24 cellular contexts compared by ENCODE assay signal in the genomic region with DNA sequence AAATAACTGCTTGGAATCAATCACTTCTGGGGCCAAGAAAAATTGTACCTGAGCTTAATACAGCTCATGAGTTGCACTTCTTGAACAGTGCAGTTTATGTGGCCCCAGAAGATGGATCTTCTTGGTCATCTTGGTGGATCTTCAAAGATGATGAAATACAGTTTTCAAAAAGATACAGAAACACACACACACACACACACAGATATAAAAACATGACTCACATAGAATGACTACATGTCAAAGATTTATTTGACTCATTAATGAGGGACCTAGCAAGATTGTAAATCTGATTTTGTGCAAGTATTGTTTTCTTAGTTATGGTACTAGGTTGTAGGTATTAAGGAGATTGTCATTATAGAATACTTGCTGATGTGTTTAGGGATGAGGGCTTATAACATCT. TPM values are rescaled to one million over a fixed set of nuclear protein-coding genes. Genes with fewer than 3 reads are reported as not detected.
DNase-seq lines count a peak whose midpoint lies in the region; ATAC-seq, FAIRE-seq and TF ChIP-seq lines count a peak whose summit lies in the region.
"Had no signal": no experiment of that assay in that cellular context is flagged by ENCODE, and none has a peak within 500 bp of the region (broad histone marks: within the 10 kb centered on the region; RNA-seq: fewer than 3 reads in every experiment).

No MANE protein-coding gene starts in this region.

- CTCF ChIA-PET in A549 (lab: Yijun Ruan, JAX) (no interaction called here), BJ (lab: Yijun Ruan, JAX) (no interaction called here), PC-3 (lab: Charles Lee) (no interaction called here), endothelial cell of umbilical vein (lab: Charles Lee) (no interaction called here)

- dilution Hi-C loops in endothelial cell of umbilical vein (cut with MboI; ENCODE audit: extremely low pct_ligation_motif_present, low sequenced_read_pairs): no loop called here

- FAIRE-seq in A549 (lab: Jason Lieb, UNC): no peak
- FAIRE-seq in endothelial cell of umbilical vein (lab: Jason Lieb, UNC): no peak
- no peak for FAIRE-seq in small intestine (lab: Jason Lieb, UNC)
- FAIRE-seq: D721Med, G401.6, GM12891, keratinocyte, urothelium cell line had no signal

- H3K9me2 ChIP-seq in PC-3 (replicated peaks; ENCODE audit: low read length): no peaks in the 10 kb centered on the region
- H3K9me2 ChIP-seq: SK-N-SH had no signal

- no peak overlapping the region for H3K4me2 ChIP-seq in A549
- no peak overlapping the region for H3K4me2 ChIP-seq in PC-3 (ENCODE audit: low read length)
- no peak overlapping the region for H3K4me2 ChIP-seq in endothelial cell of umbilical vein (ENCODE audit: insufficient read depth, low read length)
- H3K4me2 ChIP-seq: SK-N-SH had no signal

- no peaks in the 10 kb centered on the region for H3K9me1 ChIP-seq in endothelial cell of umbilical vein (replicated peaks; ENCODE audit: control insufficient read depth, extremely low read depth, insufficient read depth, low read length)

- no peak for TF ChIP-seq RAD21 in A549 (conservative IDR thresholded peaks at IDR 0.05 in 1 of 2, IDR thresholded peaks at IDR 0.05 in 1 of 2)

- H4K20me1 ChIP-seq in PC-3 (ENCODE audit: low read length) (0 out of 2 replicates have a peak, but pooled peaks cover 6% of the 10 kb centered on the region), endothelial cell of umbilical vein (replicated peaks; ENCODE audit: control insufficient read depth, extremely low read depth, insufficient read depth, low read length) (no peaks in the 10 kb centered on the region)

- BruUV-seq in PC-3 (replicated peaks; lab: Mats Ljungman, UMichigan) (no TSS peak), endothelial cell of umbilical vein (replicated peaks; lab: Mats Ljungman, UMichigan) (no TSS peak)

- ATAC-seq in A549 (0 out of 6 replicates have a peak, but pooled peaks of 1 of the 2 experiments have one; percentile 39), PC-3 (peak; percentile 71), upper lobe of left lung (ENCODE audit: low FRiP score in 2 of 2) (no peak)
- ATAC-seq: HCT116; naive thymus-derived CD8-positive, alpha-beta T cell had no signal

- TF ChIP-seq EP300 in A549 (IDR thresholded peaks at IDR 0.05) (no peak), upper lobe of left lung (IDR thresholded peaks at IDR 0.05) (no peak)

- H3F3A ChIP-seq in PC-3 (ENCODE audit: low read length, unreplicated experiment): no peaks in the 10 kb centered on the region

- TF ChIP-seq POLR2A in A549 (IDR thresholded peaks at IDR 0.05; ENCODE audit: low read length) (no peak), endothelial cell of umbilical vein (IDR thresholded peaks at IDR 0.05; ENCODE audit: low read depth, low read length) (no peak), upper lobe of left lung (IDR thresholded peaks at IDR 0.05) (no peak)

- POLR2A ChIA-PET in A549 (lab: Yijun Ruan, JAX) (no interaction called here), BJ (lab: Charles Lee) (no interaction called here), PC-3 (lab: Charles Lee; ENCODE audit: unreplicated experiment) (no interaction called here), endothelial cell of umbilical vein (lab: Charles Lee) (no interaction called here)

- intact Hi-C loops in PC-3 (cut with micrococcal nuclease): no loop called here
- intact Hi-C loops in endothelial cell of umbilical vein (cut with micrococcal nuclease): no loop called here

- H3K27ac ChIP-seq in A549: no peak overlapping the region
- H3K27ac ChIP-seq in PC-3 (ENCODE audit: low read length): no peak overlapping the region
- no peak overlapping the region for H3K27ac ChIP-seq in endothelial cell of umbilical vein (ENCODE audit: insufficient read depth, low read depth, low read length)
- no peak overlapping the region for H3K27ac ChIP-seq in upper lobe of left lung
- H3K27ac ChIP-seq in small intestine (ENCODE audit: low read depth in 1 of 2, low read length in 1 of 2): no peak overlapping the region
- H3K27ac ChIP-seq: parathyroid adenoma, Peyer's patch had no signal

- H3K9me3 ChIP-seq in A549 (no peaks in the 10 kb centered on the region), PC-3 (ENCODE audit: low read length) (no peaks in the 10 kb centered on the region), endothelial cell of umbilical vein (replicated peaks; ENCODE audit: control insufficient read depth, insufficient read depth, low read length) (no peaks in the 10 kb centered on the region), upper lobe of left lung (no peaks in the 10 kb centered on the region), small intestine (ENCODE audit: control insufficient read depth, low read depth) (no peaks in the 10 kb centered on the region)
- H3K9me3 ChIP-seq: BE2C, Peyer's patch, SK-N-SH had no signal

- no peak for DNase-seq in A549 (ENCODE audit: low read depth in 1 of 2, low spot score in 1 of 2)
- DNase-seq in BJ (ENCODE audit: low read depth): peak; percentile 14
- peak; percentile 60 for DNase-seq in PC-3
- no peak for DNase-seq in endothelial cell of umbilical vein (ENCODE audit: low read depth, low spot score)
- DNase-seq in upper lobe of left lung: no peak
- no peak for DNase-seq in ecto neural progenitor cell (ENCODE audit: low spot score)
- DNase-seq in small intestine: no peak
- DNase-seq: activated CD8-positive, alpha-beta memory T cell treated with anti-CD3 and anti-CD28 coated beads, Interleukin-2, amount 50 U/mL, for 4 hours; BE2C; effector memory CD4-positive, alpha-beta T cell; hippocampal formation; Kasumi-1; naive thymus-derived CD8-positive, alpha-beta T cell; NCI-H1417; Peyer's patch; SK-N-SH; stimulated activated CD4-positive, alpha-beta T cell treated with anti-CD3 and anti-CD28 coated beads, Interleukin-2, amount 100 ng/mL, for 24 hours had no signal

- H3K9ac ChIP-seq in PC-3 (ENCODE audit: low read length) (no peak overlapping the region), endothelial cell of umbilical vein (replicated peaks; ENCODE audit: extremely low read depth, insufficient read depth, low read length) (no peak overlapping the region)
- H3K9ac ChIP-seq: parathyroid adenoma, SK-N-SH had no signal

- no peak for TF ChIP-seq CTCF in A549 (IDR thresholded peaks at IDR 0.05)
- TF ChIP-seq CTCF in BJ (IDR thresholded peaks at IDR 0.05; ENCODE audit: insufficient read depth, low read depth, low read length): no peak
- TF ChIP-seq CTCF in PC-3 (conservative IDR thresholded peaks at IDR 0.05; ENCODE audit: low read depth, low read length): no peak
- no peak for TF ChIP-seq CTCF in endothelial cell of umbilical vein (IDR thresholded peaks at IDR 0.05; ENCODE audit: extremely low read depth in 1 of 2, insufficient read depth in 1 of 2, low read depth in 1 of 2, low read length in 2 of 2)
- no peak for TF ChIP-seq CTCF in upper lobe of left lung (IDR thresholded peaks at IDR 0.05)

- H3K79me2 ChIP-seq in PC-3 (ENCODE audit: low read length) (peaks cover 26% of the 10 kb centered on the region; the same call in 1 of the 2 replicates), endothelial cell of umbilical vein (ENCODE audit: control insufficient read depth, insufficient read depth, low read length) (peaks cover 31% of the 10 kb centered on the region)
- H3K79me2 ChIP-seq: parathyroid adenoma had no signal

- H3K36me3 ChIP-seq in BJ (ENCODE audit: control insufficient read depth, insufficient read depth, low read length) (peaks cover 3% of the 10 kb centered on the region), PC-3 (ENCODE audit: low read depth, low read length) (peaks cover 54% of the 10 kb centered on the region), endothelial cell of umbilical vein (ENCODE audit: control insufficient read depth in 2 of 2, extremely low read depth in 1 of 2, insufficient read depth in 2 of 2, low read length in 2 of 2) (peaks cover 0 to 8% of the 10 kb centered on the region in 2 experiments), upper lobe of left lung (peaks cover 8 to 56% (median 16%) of the 10 kb centered on the region in 4 donors), small intestine (ENCODE audit: control insufficient read depth in 2 of 2, insufficient read depth in 2 of 2, low read length in 2 of 2) (peaks cover 3 to 17% of the 10 kb centered on the region in 2 donors)
- H3K36me3 ChIP-seq: BE2C had no signal

- no peaks in the 10 kb centered on the region for H3K27me3 ChIP-seq in BJ (ENCODE audit: control insufficient read depth, insufficient read depth, low read length)
- H3K27me3 ChIP-seq in PC-3 (ENCODE audit: low read length): no peaks in the 10 kb centered on the region
- H3K27me3 ChIP-seq in endothelial cell of umbilical vein (ENCODE audit: control insufficient read depth in 2 of 2, insufficient read depth in 2 of 2, low read length in 2 of 2): no peaks in the 10 kb centered on the region
- H3K27me3 ChIP-seq in upper lobe of left lung: no peaks in the 10 kb centered on the region
- H3K27me3 ChIP-seq in small intestine (ENCODE audit: control insufficient read depth in 2 of 2, insufficient read depth in 2 of 2, low read length in 2 of 2): no peaks in the 10 kb centered on the region
- H3K27me3 ChIP-seq: BE2C, Peyer's patch had no signal

- H3K4me1 ChIP-seq in A549: peaks cover 6% of the 10 kb centered on the region
- peaks cover 4% of the 10 kb centered on the region; the same call in 1 of the 2 replicates for H3K4me1 ChIP-seq in PC-3 (ENCODE audit: insufficient read depth, low read length)
- peaks cover 5% of the 10 kb centered on the region for H3K4me1 ChIP-seq in endothelial cell of umbilical vein (ENCODE audit: control insufficient read depth, extremely low read depth, insufficient read depth, low read length)
- peaks cover 0 to 4% (median 2%) of the 10 kb centered on the region in 4 donors for H3K4me1 ChIP-seq in upper lobe of left lung
- H3K4me1 ChIP-seq in small intestine (ENCODE audit: control insufficient read depth in 2 of 2, insufficient read depth in 1 of 2, low read depth in 1 of 2, low read length in 1 of 2): no peaks in the 10 kb centered on the region
- H3K4me1 ChIP-seq: BE2C, parathyroid adenoma, Peyer's patch had no signal

- no peak overlapping the region for H3K4me3 ChIP-seq in A549
- no peak overlapping the region for H3K4me3 ChIP-seq in BJ (ENCODE audit: low read depth, low read length)
- no peak overlapping the region for H3K4me3 ChIP-seq in PC-3 (ENCODE audit: low read length)
- H3K4me3 ChIP-seq in endothelial cell of umbilical vein (replicated peaks in 1 of 3; ENCODE audit: insufficient read depth in 1 of 3, low read depth in 1 of 3, low read length in 3 of 3): no peak overlapping the region
- no peak overlapping the region for H3K4me3 ChIP-seq in upper lobe of left lung
- H3K4me3 ChIP-seq in small intestine (ENCODE audit: low read depth in 1 of 2, low read length in 2 of 2): no peak overlapping the region
- H3K4me3 ChIP-seq: Peyer's patch had no signal

- no peak overlapping the region for H2AFZ ChIP-seq in PC-3 (ENCODE audit: low read length)
- no peak overlapping the region for H2AFZ ChIP-seq in endothelial cell of umbilical vein (ENCODE audit: low read depth, low read length)
- H2AFZ ChIP-seq: parathyroid adenoma had no signal

RNA-seq across cellular contexts. Expression of a gene that starts 32.6 kb away (rescaled TPM):
- polyA plus RNA-seq in A549 (2011; rRNA removed) (180 and 221 TPM in 2 replicates), A549 (2017; fragmentation: RNase III; extraction: RNeasy Plus Mini Kit Qiagen cat#74134 plus additional on column Dnase treatment) (136 to 149 TPM (median 145 TPM) in 3 replicates), BJ (2011; rRNA removed) (136 and 164 TPM in 2 replicates), endothelial cell of umbilical vein (106 and 161 TPM in 2 replicates), small intestine (10 to 100 TPM; 40.6 to 66.0 (median 63.8) TPM)
- 58.3 and 126 TPM in 2 replicates for polyA plus RNA-seq in A549 (2012; cell fraction: cytosol; rRNA removed)
- 150 and 259 TPM in 2 replicates for polyA plus RNA-seq in A549 (2012; cell fraction: nucleus; rRNA removed)
- 98.9 and 126 TPM in 2 replicates for polyA minus RNA-seq in A549 (2011; rRNA and poly(A)+ RNA removed)
- 75.7 and 124 TPM in 2 replicates for polyA minus RNA-seq in BJ (2011; rRNA and poly(A)+ RNA removed)
- total RNA-seq in PC-3 (2014; rRNA removed) (185 and 266 TPM in 2 replicates), endothelial cell of umbilical vein (265 and 268 TPM in 2 replicates), upper lobe of left lung (100 to 1,000 TPM; 120 to 289 (median 259) TPM)
- polyA plus RNA-seq in endothelial cell of umbilical vein (2011; cell fraction: cytosol; rRNA removed): 51.0 and 59.8 TPM in 2 replicates
- 214 and 267 TPM in 2 replicates for polyA plus RNA-seq in endothelial cell of umbilical vein (2011; cell fraction: nucleus; rRNA removed)
- polyA plus RNA-seq in endothelial cell of umbilical vein (2012): 128 and 175 TPM in 2 replicates
- polyA minus RNA-seq in endothelial cell of umbilical vein: 146 and 154 TPM in 2 replicates
- polyA minus RNA-seq in endothelial cell of umbilical vein (2011; cell fraction: cytosol; rRNA and poly(A)+ RNA removed): 147 TPM
- 221 and 226 TPM in 2 replicates for polyA minus RNA-seq in endothelial cell of umbilical vein (2011; cell fraction: nucleus; rRNA and poly(A)+ RNA removed)

Comparison
In these comparisons a context has a peak if more than half of its experiments do, and no peak if none do; other contexts are left out.
1. DNase-seq: peak in BJ (single experiment) and PC-3 (single experiment); none in A549 (0 of 2), endothelial cell of umbilical vein (single experiment), upper lobe of left lung (0 of 2), ecto neural progenitor cell (single experiment) and small intestine (single experiment).